Comparison of ENCODE assay signal across 8 cellular contexts in the genomic region with DNA sequence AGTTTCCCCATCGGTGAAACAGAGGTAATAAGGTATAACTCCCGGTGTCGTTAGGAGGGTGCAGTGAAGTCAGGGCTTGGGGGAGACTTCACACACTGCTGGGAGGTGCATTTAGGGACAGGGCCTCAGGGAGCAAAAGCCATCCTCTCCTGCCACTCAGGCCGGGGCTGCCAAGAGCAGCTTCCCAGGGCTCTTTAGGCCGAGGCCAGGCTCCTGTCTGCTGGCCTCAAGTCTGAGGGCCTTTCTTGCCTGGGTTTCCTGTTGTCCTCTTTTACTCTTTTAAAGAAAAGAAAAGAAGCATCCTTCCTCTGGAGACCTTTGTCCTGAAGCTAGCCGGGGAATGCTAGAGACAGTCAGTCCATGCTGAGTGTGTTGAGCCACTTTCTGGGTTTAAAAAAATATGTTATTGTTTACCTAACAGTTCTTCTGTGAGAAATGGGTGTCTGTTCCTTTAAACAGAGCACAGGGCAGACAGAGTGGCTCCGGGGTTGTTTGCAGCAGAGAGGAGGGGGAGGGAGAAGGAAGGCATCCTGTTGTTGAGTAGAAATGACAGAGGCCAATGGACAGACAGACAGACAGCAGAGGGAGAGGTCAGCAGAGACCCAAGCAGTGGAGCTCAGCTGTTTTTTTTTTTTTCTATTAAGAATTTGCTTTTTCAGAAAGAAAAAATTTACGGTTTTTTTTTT.
DNase-seq lines count a peak whose midpoint lies in the region; ATAC-seq and TF ChIP-seq lines count a peak whose summit lies in the region.

No MANE protein-coding gene starts in this region.

- peak; percentile 58 for ATAC-seq in HCT116

- RAD21 ChIA-PET in HCT116 (lab: Charles Lee; ENCODE audit: low non-redundant PET in 1 of 2, low total read pairs in 2 of 2, uncharacterized antibody in 2 of 2, unreplicated experiment in 2 of 2) = no interaction called here

- no peak overlapping the region for H3K4me3 ChIP-seq in AG04450 (ENCODE audit: low read depth, low read length)
- H3K4me3 ChIP-seq in HCT116 (replicated peaks in 1 of 2; ENCODE audit: low read depth in 1 of 2, low read length in 2 of 2) = no peak overlapping the region
- H3K4me3 ChIP-seq in iPS DF 6.9 (ENCODE audit: low read length) = no peak overlapping the region

- H4K20me1 ChIP-seq in HCT116 (ENCODE audit: insufficient read depth) = no peaks in the 10 kb centered on the region

- no peak for TF ChIP-seq POLR2A in HCT116 (IDR thresholded peaks at IDR 0.05; ENCODE audit: borderline replicate concordance, extremely low read depth, insufficient read depth, insufficient read length)

- no peaks in the 10 kb centered on the region for H3K9me3 ChIP-seq in AG04450 (ENCODE audit: control insufficient read depth, insufficient read depth, low read length)
- no peaks in the 10 kb centered on the region for H3K9me3 ChIP-seq in HCT116 (ENCODE audit: control insufficient read depth in 1 of 2, insufficient read depth in 1 of 2, low read depth in 1 of 2, low read length in 2 of 2)
- no peaks in the 10 kb centered on the region for H3K9me3 ChIP-seq in iPS DF 6.9 (ENCODE audit: control insufficient read depth, insufficient read depth, low read length)

- H3K4me1 ChIP-seq in HCT116 (ENCODE audit: control insufficient read depth in 1 of 2, insufficient read depth in 2 of 2, low read length in 2 of 2) (peaks cover 9 to 12% of the 10 kb centered on the region in 2 experiments), iPS DF 6.9 (ENCODE audit: control insufficient read depth, insufficient read depth, low read length) (peaks cover 4% of the 10 kb centered on the region; the same call in 1 of the 2 replicates)

- H3K27ac ChIP-seq in AG04450 (ENCODE audit: low read depth, low read length) (peak overlapping the region; percentile 31), HCT116 (ENCODE audit: low read depth, low read length) (no peak overlapping the region), iPS DF 6.9 (ENCODE audit: low read length) (no peak overlapping the region)

- no peaks in the 10 kb centered on the region for H3K79me2 ChIP-seq in HCT116 (ENCODE audit: insufficient read depth, low read length)

- BruUV-seq in HCT116 (replicated peaks; lab: Mats Ljungman, UMichigan) = no TSS peak

- intact Hi-C loops in HCT116 (cut with micrococcal nuclease) = no loop called here

- WGBS in iPS DF 6.9 (ENCODE audit: insufficient coverage, insufficient read length) = no CpG with 5 or more reads among the region's 8 CpGs

- TF ChIP-seq CTCF in AG04450 (IDR thresholded peaks at IDR 0.05; ENCODE audit: low read depth, low read length) (no peak), HCT116 (IDR thresholded peaks at IDR 0.05 in 2 of 3, conservative IDR thresholded peaks at IDR 0.05 in 1 of 3; ENCODE audit: borderline replicate concordance in 1 of 3, insufficient read depth in 1 of 3, low read depth in 2 of 3, low read length in 2 of 3) (no peak)

- POLR2A ChIA-PET in AG04450 (lab: Yijun Ruan, JAX) = interaction anchor here (0.8 to 1.0 kb wide), 2 partner anchors 25 to 55 kb away, joined by 3 read pairs; no protein-coding TSS in a partner anchor
- POLR2A ChIA-PET in HCT116 (lab: Charles Lee) = interaction anchor here (1.5 kb wide), 1 partner anchor 160 kb away, joined by 3 read pairs; no protein-coding TSS in a partner anchor

- no peak overlapping the region for H2AFZ ChIP-seq in HCT116 (ENCODE audit: low read depth, low read length, poor library complexity, severe bottlenecking)

- no peaks in the 10 kb centered on the region for H3K9me2 ChIP-seq in HCT116 (ENCODE audit: insufficient read depth)

- in situ Hi-C loops in SK-MEL-5 (cut with HindIII; ENCODE audit: low pct_unique_long_range_greater_than_20kb, low sequenced_read_pairs) = no loop called here

- no peak overlapping the region for H3K9ac ChIP-seq in HCT116 (ENCODE audit: low read length)

- H3K4me2 ChIP-seq in HCT116 (ENCODE audit: low read length) = no peak overlapping the region

- CTCF ChIA-PET in AG04450 (lab: Charles Lee) (interaction anchor here (4.7 to 5.2 kb wide), 2 partner anchors 26 to 39 kb away, joined by 25 to 27 read pairs; no protein-coding TSS in a partner anchor), HCT116 (lab: Charles Lee) (interaction anchor here (0.6 to 1.9 kb wide), 2 partner anchors 12 to 25 kb away, joined by 4 to 6 read pairs; no protein-coding TSS in a partner anchor)

- TF ChIP-seq RAD21 in HCT116 (IDR thresholded peaks at IDR 0.05; ENCODE audit: low read depth) = no peak

- DNase-seq in AG04450 (ENCODE audit: low read depth, low spot score) (no peak), HCT116 (ENCODE audit: low read depth, low spot score) (no peak), SK-MEL-5 (ENCODE audit: low read depth, low spot score) (peak; percentile 52), iPS DF 6.9 (ENCODE audit: low read depth, low spot score) (peak; percentile 7), mesenteric fat pad (ENCODE audit: low spot score) (no peak), NCI-H1930 (lab: John Stamatoyannopoulos, UW) (no peak), globus pallidus (ENCODE audit: low spot score) (no peak)
- no peak for DNase-seq in stimulated activated CD4-positive, alpha-beta T cell treated with anti-CD3 and anti-CD28 coated beads, Interleukin-2, amount 100 ng/mL, for 48 hours

- H3K36me3 ChIP-seq in HCT116 (ENCODE audit: control insufficient read depth in 1 of 2, insufficient read depth in 2 of 2, low read length in 2 of 2) (no peaks in the 10 kb centered on the region), iPS DF 6.9 (ENCODE audit: control insufficient read depth, insufficient read depth, low read length) (no peaks in the 10 kb centered on the region)

- H3K27me3 ChIP-seq in AG04450 (ENCODE audit: control insufficient read depth, insufficient read depth, low read length) = no peaks in the 10 kb centered on the region
- no peaks in the 10 kb centered on the region for H3K27me3 ChIP-seq in HCT116 (ENCODE audit: insufficient read depth, low read length)
- H3K27me3 ChIP-seq in iPS DF 6.9 (ENCODE audit: control insufficient read depth, insufficient read depth, low read length) = no peaks in the 10 kb centered on the region

TF ChIP-seq in HCT116, 20 proteins besides CTCF, POLR2A, EP300 and RAD21 (continues in another document):
- TF ChIP-seq SIN3A (IDR thresholded peaks at IDR 0.05; ENCODE audit: low read depth) (no peak), YY1 (IDR thresholded peaks at IDR 0.05; ENCODE audit: extremely low read depth, insufficient replicate concordance, low read depth, low read length) (no peak), EZH2phosphoT487 (IDR thresholded peaks at IDR 0.05; ENCODE audit: borderline replicate concordance) (no peak), CBX3 (IDR thresholded peaks at IDR 0.05; ENCODE audit: low read depth) (no peak), EGR1 (IDR thresholded peaks at IDR 0.05; ENCODE audit: low read depth) (no peak), ZFX (IDR thresholded peaks at IDR 0.05) (no peak), POLR2AphosphoS5 (IDR thresholded peaks at IDR 0.05; ENCODE audit: low read depth, low read length) (no peak), ELF1 (IDR thresholded peaks at IDR 0.05; ENCODE audit: borderline replicate concordance, low read depth) (no peak), SP1 (IDR thresholded peaks at IDR 0.05; ENCODE audit: low read depth) (no peak), CEBPB (IDR thresholded peaks at IDR 0.05; ENCODE audit: low read depth) (no peak), EZH2 (IDR thresholded peaks at IDR 0.05) (no peak), SRF (IDR thresholded peaks at IDR 0.05; ENCODE audit: low read depth) (no peak)
- TF ChIP-seq, protein P1, sequence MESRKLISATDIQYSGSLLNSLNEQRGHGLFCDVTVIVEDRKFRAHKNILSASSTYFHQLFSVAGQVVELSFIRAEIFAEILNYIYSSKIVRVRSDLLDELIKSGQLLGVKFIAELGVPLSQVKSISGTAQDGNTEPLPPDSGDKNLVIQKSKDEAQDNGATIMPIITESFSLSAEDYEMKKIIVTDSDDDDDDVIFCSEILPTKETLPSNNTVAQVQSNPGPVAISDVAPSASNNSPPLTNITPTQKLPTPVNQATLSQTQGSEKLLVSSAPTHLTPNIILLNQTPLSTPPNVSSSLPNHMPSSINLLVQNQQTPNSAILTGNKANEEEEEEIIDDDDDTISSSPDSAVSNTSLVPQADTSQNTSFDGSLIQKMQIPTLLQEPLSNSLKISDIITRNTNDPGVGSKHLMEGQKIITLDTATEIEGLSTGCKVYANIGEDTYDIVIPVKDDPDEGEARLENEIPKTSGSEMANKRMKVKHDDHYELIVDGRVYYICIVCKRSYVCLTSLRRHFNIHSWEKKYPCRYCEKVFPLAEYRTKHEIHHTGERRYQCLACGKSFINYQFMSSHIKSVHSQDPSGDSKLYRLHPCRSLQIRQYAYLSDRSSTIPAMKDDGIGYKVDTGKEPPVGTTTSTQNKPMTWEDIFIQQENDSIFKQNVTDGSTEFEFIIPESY (IDR thresholded peaks at IDR 0.05; ENCODE audit: extremely low read depth, insufficient replicate concordance, low read length) = no peak
- TF ChIP-seq, protein P2, sequence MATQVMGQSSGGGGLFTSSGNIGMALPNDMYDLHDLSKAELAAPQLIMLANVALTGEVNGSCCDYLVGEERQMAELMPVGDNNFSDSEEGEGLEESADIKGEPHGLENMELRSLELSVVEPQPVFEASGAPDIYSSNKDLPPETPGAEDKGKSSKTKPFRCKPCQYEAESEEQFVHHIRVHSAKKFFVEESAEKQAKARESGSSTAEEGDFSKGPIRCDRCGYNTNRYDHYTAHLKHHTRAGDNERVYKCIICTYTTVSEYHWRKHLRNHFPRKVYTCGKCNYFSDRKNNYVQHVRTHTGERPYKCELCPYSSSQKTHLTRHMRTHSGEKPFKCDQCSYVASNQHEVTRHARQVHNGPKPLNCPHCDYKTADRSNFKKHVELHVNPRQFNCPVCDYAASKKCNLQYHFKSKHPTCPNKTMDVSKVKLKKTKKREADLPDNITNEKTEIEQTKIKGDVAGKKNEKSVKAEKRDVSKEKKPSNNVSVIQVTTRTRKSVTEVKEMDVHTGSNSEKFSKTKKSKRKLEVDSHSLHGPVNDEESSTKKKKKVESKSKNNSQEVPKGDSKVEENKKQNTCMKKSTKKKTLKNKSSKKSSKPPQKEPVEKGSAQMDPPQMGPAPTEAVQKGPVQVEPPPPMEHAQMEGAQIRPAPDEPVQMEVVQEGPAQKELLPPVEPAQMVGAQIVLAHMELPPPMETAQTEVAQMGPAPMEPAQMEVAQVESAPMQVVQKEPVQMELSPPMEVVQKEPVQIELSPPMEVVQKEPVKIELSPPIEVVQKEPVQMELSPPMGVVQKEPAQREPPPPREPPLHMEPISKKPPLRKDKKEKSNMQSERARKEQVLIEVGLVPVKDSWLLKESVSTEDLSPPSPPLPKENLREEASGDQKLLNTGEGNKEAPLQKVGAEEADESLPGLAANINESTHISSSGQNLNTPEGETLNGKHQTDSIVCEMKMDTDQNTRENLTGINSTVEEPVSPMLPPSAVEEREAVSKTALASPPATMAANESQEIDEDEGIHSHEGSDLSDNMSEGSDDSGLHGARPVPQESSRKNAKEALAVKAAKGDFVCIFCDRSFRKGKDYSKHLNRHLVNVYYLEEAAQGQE (IDR thresholded peaks at IDR 0.05; ENCODE audit: low read depth) = no peak
- TF ChIP-seq, protein P3, sequence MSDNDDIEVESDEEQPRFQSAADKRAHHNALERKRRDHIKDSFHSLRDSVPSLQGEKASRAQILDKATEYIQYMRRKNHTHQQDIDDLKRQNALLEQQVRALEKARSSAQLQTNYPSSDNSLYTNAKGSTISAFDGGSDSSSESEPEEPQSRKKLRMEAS (IDR thresholded peaks at IDR 0.05) = no peak

Comparison
In these comparisons a context has a peak if more than half of its experiments do, and no peak if none do; other contexts are left out.
1. DNase-seq: peak in SK-MEL-5 (single experiment) and iPS DF 6.9 (single experiment); none in AG04450 (single experiment), HCT116 (single experiment), mesenteric fat pad (single experiment), stimulated activated CD4-positive, alpha-beta T cell treated with anti-CD3 and anti-CD28 coated beads, Interleukin-2, amount 100 ng/mL, for 48 hours (0 of 2), NCI-H1930 (0 of 2) and globus pallidus (single experiment).